1 cellular context compared by ENCODE assay signal in the genomic region with DNA sequence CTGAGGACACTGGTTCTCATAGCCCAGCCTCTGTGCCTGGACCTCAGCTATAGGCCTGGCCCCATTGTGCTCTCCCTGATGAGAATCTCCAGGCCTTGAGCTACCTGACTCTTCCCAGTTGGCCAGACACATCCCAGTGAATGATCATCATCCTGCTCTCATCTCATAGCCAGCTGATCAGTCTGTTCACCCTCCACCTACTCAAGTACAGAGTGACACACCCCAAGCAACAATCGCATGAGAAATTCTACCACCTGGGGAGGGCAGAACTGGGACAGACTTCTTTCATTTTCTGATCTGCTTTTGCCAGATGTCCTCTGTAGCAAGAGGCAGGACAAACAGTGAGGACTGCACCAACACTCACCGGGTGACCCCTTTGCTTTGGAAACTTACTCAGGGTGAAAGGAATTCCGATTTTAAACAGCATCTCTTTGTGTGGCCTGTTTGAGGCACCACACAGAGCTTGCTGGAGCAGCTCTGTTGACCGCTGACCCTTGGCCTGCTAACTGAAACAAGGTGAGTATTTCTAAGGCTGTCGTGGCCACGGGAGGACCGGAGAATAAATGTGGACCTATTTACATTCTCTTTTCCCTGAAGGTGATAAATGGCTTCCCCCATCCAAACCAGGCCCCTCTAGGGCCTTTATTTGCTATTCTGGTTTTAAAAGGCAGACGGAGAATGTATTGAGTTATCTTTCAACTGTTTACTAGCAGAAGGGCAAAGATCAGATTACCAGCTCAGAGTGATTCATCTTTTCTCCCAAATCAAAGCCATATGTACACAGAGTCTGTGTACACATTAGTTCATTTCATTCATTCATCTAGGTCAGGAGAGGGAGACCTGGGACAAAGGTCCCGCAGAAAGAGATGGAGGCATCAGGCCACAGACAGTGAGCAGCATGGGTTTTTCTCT.
TF ChIP-seq lines count a peak whose summit lies in the region.

No MANE protein-coding gene starts in this region.

TF ChIP-seq in HepG2, 621 proteins besides CTCF, POLR2A, EP300 and RAD21 (continued from another document and continues in another):
- TF ChIP-seq DZIP1 (CRISPR knock-in tag; IDR thresholded peaks at IDR 0.05), result no peak
- TF ChIP-seq ZNF350 (CRISPR knock-in tag; IDR thresholded peaks at IDR 0.05; ENCODE audit: borderline replicate concordance, low read depth), result peak; percentile 83; the same call in 1 of the 2 replicates
- peak; percentile 63; the same call in 1 of the 2 replicates for TF ChIP-seq MAZ (IDR thresholded peaks at IDR 0.05; ENCODE audit: borderline replicate concordance, low read depth, low read length)
- TF ChIP-seq MAZ (CRISPR knock-in tag; IDR thresholded peaks at IDR 0.05; ENCODE audit: low read depth), result peak; percentile 21; the same call in 1 of the 2 replicates
- TF ChIP-seq PRPF4 (IDR thresholded peaks at IDR 0.05; ENCODE audit: low read depth, low read length, poor library complexity, severe bottlenecking), result no peak
- TF ChIP-seq NFE2L1 (CRISPR knock-in tag; IDR thresholded peaks at IDR 0.05; ENCODE audit: borderline replicate concordance), result no peak
- peak; percentile 96 for TF ChIP-seq FOXK2 (IDR thresholded peaks at IDR 0.05)
- no peak for TF ChIP-seq KIAA2018 (CRISPR knock-in tag; IDR thresholded peaks at IDR 0.05; ENCODE audit: borderline replicate concordance)
- peak; percentile 56; the same call in 1 of the 2 replicates for TF ChIP-seq ATF7-NPFF (CRISPR knock-in tag; IDR thresholded peaks at IDR 0.05; ENCODE audit: low read depth)
- peak; percentile 100 for TF ChIP-seq IKZF5 (CRISPR knock-in tag; IDR thresholded peaks at IDR 0.05)
- TF ChIP-seq FOXK1 (CRISPR knock-in tag; IDR thresholded peaks at IDR 0.05; ENCODE audit: borderline replicate concordance, low read depth), result peak; percentile 94
- TF ChIP-seq RARG (CRISPR knock-in tag; IDR thresholded peaks at IDR 0.05; ENCODE audit: low read depth), result 0 out of 2 replicates have a peak, but pooled peaks have one; percentile 72
- TF ChIP-seq LCORL (IDR thresholded peaks at IDR 0.05), result peak; percentile 97
- TF ChIP-seq LCORL (CRISPR knock-in tag; IDR thresholded peaks at IDR 0.05), result peak; percentile 98
- no peak for TF ChIP-seq HCFC1 (IDR thresholded peaks at IDR 0.05; ENCODE audit: low read depth, low read length)
- peak; percentile 82; the same call in 1 of the 2 replicates for TF ChIP-seq TFE3 (CRISPR knock-in tag; IDR thresholded peaks at IDR 0.05)
- TF ChIP-seq, protein P1, sequence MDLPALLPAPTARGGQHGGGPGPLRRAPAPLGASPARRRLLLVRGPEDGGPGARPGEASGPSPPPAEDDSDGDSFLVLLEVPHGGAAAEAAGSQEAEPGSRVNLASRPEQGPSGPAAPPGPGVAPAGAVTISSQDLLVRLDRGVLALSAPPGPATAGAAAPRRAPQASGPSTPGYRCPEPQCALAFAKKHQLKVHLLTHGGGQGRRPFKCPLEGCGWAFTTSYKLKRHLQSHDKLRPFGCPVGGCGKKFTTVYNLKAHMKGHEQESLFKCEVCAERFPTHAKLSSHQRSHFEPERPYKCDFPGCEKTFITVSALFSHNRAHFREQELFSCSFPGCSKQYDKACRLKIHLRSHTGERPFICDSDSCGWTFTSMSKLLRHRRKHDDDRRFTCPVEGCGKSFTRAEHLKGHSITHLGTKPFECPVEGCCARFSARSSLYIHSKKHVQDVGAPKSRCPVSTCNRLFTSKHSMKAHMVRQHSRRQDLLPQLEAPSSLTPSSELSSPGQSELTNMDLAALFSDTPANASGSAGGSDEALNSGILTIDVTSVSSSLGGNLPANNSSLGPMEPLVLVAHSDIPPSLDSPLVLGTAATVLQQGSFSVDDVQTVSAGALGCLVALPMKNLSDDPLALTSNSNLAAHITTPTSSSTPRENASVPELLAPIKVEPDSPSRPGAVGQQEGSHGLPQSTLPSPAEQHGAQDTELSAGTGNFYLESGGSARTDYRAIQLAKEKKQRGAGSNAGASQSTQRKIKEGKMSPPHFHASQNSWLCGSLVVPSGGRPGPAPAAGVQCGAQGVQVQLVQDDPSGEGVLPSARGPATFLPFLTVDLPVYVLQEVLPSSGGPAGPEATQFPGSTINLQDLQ (CRISPR knock-in tag; IDR thresholded peaks at IDR 0.05), result no peak
- TF ChIP-seq ZNF17 (CRISPR knock-in tag; IDR thresholded peaks at IDR 0.05), result no peak
- peak; percentile 90 for TF ChIP-seq SMAD3 (CRISPR knock-in tag; IDR thresholded peaks at IDR 0.05)
- peak; percentile 95 for TF ChIP-seq SOX5 (CRISPR knock-in tag; IDR thresholded peaks at IDR 0.05; ENCODE audit: borderline replicate concordance)
- no peak for TF ChIP-seq ZNF879 (CRISPR knock-in tag; IDR thresholded peaks at IDR 0.05)
- TF ChIP-seq NR2F1 (CRISPR knock-in tag; IDR thresholded peaks at IDR 0.05), result peak; percentile 91 to 98
- TF ChIP-seq EZH2 (conservative IDR thresholded peaks at IDR 0.05; ENCODE audit: low read depth, low read length), result no peak
- TF ChIP-seq, protein P2, sequence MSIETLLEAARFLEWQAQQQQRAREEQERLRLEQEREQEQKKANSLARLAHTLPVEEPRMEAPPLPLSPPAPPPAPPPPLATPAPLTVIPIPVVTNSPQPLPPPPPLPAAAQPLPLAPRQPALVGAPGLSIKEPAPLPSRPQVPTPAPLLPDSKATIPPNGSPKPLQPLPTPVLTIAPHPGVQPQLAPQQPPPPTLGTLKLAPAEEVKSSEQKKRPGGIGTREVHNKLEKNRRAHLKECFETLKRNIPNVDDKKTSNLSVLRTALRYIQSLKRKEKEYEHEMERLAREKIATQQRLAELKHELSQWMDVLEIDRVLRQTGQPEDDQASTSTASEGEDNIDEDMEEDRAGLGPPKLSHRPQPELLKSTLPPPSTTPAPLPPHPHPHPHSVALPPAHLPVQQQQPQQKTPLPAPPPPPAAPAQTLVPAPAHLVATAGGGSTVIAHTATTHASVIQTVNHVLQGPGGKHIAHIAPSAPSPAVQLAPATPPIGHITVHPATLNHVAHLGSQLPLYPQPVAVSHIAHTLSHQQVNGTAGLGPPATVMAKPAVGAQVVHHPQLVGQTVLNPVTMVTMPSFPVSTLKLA (IDR thresholded peaks at IDR 0.05), result peak; percentile 31; the same call in 1 of the 2 replicates
- TF ChIP-seq TFDP2 (CRISPR knock-in tag; IDR thresholded peaks at IDR 0.05), result peak; percentile 44; the same call in 1 of the 2 replicates
- peak; percentile 35; the same call in 1 of the 2 replicates for TF ChIP-seq ZNF441 (CRISPR knock-in tag; IDR thresholded peaks at IDR 0.05; ENCODE audit: borderline replicate concordance)
- TF ChIP-seq ELK4 (CRISPR knock-in tag; IDR thresholded peaks at IDR 0.05; ENCODE audit: borderline replicate concordance), result no peak
- peak; percentile 91 for TF ChIP-seq ZBTB7B (CRISPR knock-in tag; IDR thresholded peaks at IDR 0.05)
- peak; percentile 98 for TF ChIP-seq PITX1 (CRISPR knock-in tag; IDR thresholded peaks at IDR 0.05)
